22 cellular contexts compared by ENCODE assay signal in the genomic region with DNA sequence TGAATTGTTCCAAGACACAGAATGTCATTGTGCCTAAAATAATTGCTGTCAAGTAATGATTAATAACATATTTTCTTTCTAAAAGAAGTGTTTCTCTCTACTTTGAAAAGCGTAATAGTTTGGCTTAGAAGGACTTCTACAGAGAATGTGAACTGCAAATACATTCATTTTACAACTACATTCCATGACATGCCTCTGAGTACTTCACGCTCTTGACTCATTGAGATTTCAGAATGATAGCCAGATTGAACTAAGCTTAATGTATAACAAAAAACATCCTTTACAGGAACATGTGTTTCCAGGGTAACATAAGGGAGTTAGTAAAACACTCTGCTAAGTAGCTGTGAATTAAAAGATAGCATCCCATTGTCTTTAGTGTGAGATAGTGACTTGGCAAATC.
"Had no signal": no experiment of that assay in that cellular context is flagged by ENCODE, and none has a peak within 500 bp of the region (broad histone marks: within the 10 kb centered on the region; RNA-seq: fewer than 3 reads in every experiment).

No MANE protein-coding gene starts in this region.

- H3K36me3 ChIP-seq: esophagus muscularis mucosa, neural progenitor cell, right atrium auricular region, stomach, thyroid gland, vagina had no signal

- H3K27me3 ChIP-seq: esophagus muscularis mucosa, neural progenitor cell, right atrium auricular region, stomach, thyroid gland, vagina had no signal

- DNase-seq: dorsolateral prefrontal cortex; effector CD4-positive, alpha-beta T cell; hypothalamus; immature natural killer cell; islet precursor cell; kidney glomerular epithelial cell; midbrain; naive thymus-derived CD4-positive, alpha-beta T cell; stimulated activated CD4-positive, alpha-beta T cell treated with anti-CD3 and anti-CD28 coated beads, Interleukin-2, amount 100 ng/mL, for 24 hours; stimulated activated CD4-positive, alpha-beta T cell treated with anti-CD3 and anti-CD28 coated beads, Interleukin-4, amount 100 ng/mL, for 24 hours; stimulated activated naive CD4-positive, alpha-beta T cell treated with Interleukin-2 at 50 U/mL for 16 hours; stomach; thyroid gland had no signal

- ATAC-seq: left lobe of liver; naive thymus-derived CD4-positive, alpha-beta T cell; sciatic nerve; stimulated activated effector memory CD8-positive, alpha-beta T cell treated with anti-CD3 and anti-CD28 coated beads, Interleukin-12 subunit alpha, Interleukin-12 subunit beta, amount 100 ng/mL, for 72 hours had no signal

- H3K4me3 ChIP-seq: dorsolateral prefrontal cortex, esophagus muscularis mucosa, lung, neural progenitor cell, right atrium auricular region, stomach, thyroid gland, vagina had no signal

- H3K9ac ChIP-seq: neural progenitor cell, parathyroid adenoma had no signal

- H3K4me2 ChIP-seq: neural progenitor cell had no signal

- H3K4me1 ChIP-seq: esophagus muscularis mucosa, neural progenitor cell, parathyroid adenoma, right atrium auricular region, thyroid gland, vagina had no signal

- H3K27ac ChIP-seq: dorsolateral prefrontal cortex, esophagus muscularis mucosa, neural progenitor cell, parathyroid adenoma, right atrium auricular region, stomach, thyroid gland, vagina had no signal

- H3K9me3 ChIP-seq: esophagus muscularis mucosa, right atrium auricular region, stomach, thyroid gland, vagina had no signal

- H3K79me2 ChIP-seq: parathyroid adenoma had no signal
